Comparison of ENCODE assay signal across 14 cellular contexts in the genomic region with DNA sequence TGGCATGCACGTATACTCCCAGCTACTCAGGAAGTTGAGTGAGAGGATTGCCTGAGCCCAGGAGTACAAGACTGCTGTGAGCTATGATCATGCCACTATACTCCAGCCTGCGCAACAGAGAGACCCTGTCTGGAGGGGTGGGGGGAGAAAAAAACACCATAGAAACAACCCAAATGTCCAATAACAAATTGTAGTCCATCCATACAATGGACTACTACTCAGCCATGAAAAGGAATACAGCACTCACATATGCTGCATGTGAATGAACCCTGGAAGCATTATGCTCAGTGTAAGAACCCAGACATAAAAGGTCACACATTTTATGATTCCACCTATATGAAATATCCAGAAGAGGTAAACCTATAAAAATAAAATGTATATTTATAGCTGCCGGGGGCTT. TPM values are rescaled to one million over a fixed set of nuclear protein-coding genes. Genes with fewer than 3 reads are reported as not detected.
DNase-seq lines count a peak whose midpoint lies in the region; ATAC-seq and TF ChIP-seq lines count a peak whose summit lies in the region.
"Had no signal": no experiment of that assay in that cellular context is flagged by ENCODE, and none has a peak within 500 bp of the region (broad histone marks: within the 10 kb centered on the region; RNA-seq: fewer than 3 reads in every experiment).

No MANE protein-coding gene starts in this region.

- H3K4me3 Mint-ChIP-seq in activated T-helper 17 cell treated with anti-CD3 and anti-CD28 coated beads, Interleukin-2, amount 50 U/mL, for 72 hours = no peak overlapping the region
- H3K4me3 Mint-ChIP-seq: CD14-positive monocyte had no signal

- TF ChIP-seq POLR2A in spleen (IDR thresholded peaks at IDR 0.05) = no peak

- no peaks in the 10 kb centered on the region for H3K27me3 ChIP-seq in spleen (replicated peaks in 1 of 7)

- DNase-seq in activated effector memory CD4-positive, alpha-beta T cell treated with anti-CD3 and anti-CD28 coated beads, Interleukin-2, amount 50 U/mL, for 16 hours = peak; percentile 16
- DNase-seq in activated effector memory CD4-positive, alpha-beta T cell treated with Interleukin-2 at 50 U/mL for 16 hours = no peak
- DNase-seq in spleen (peak; percentile 9), DMS 273 (lab: John Stamatoyannopoulos, UW; ENCODE audit: unreplicated experiment) (no peak), SW 1271 (lab: John Stamatoyannopoulos, UW) (no peak)
- DNase-seq: CD8-positive, alpha-beta memory T cell; DMS53; GF-D8; IMR-90 had no signal

- WGBS in spleen, 5 donors = 72 to 80% (median 75%) methylated on average over 3 of the region's 3 CpGs

- H3K4me3 ChIP-seq in spleen = no peak overlapping the region
- H3K4me3 ChIP-seq: A549 had no signal

- H3K27ac Mint-ChIP-seq in activated T-helper 17 cell treated with anti-CD3 and anti-CD28 coated beads, Interleukin-2, amount 50 U/mL, for 72 hours = peak overlapping the region; percentile 50
- H3K27ac Mint-ChIP-seq: CD14-positive monocyte had no signal

- intact Hi-C loops in spleen (cut with DNase I; ENCODE audit: low total_unique reads) = no loop called here

- peaks cover 0 to 24% (median 12%) of the 10 kb centered on the region in 6 donors for H3K36me3 ChIP-seq in spleen

- H3K4me1 ChIP-seq in spleen = peaks cover 8 to 32% (median 18%) of the 10 kb centered on the region in 6 donors

- no peaks in the 10 kb centered on the region for H3K9me3 ChIP-seq in spleen
- H3K9me3 ChIP-seq: A549, Caco-2 had no signal

- H3K27ac ChIP-seq in spleen = no peak overlapping the region
- H3K27ac ChIP-seq: A549 had no signal

- H3K27me3 Mint-ChIP-seq in activated T-helper 17 cell treated with anti-CD3 and anti-CD28 coated beads, Interleukin-2, amount 50 U/mL, for 72 hours = no peaks in the 10 kb centered on the region
- H3K27me3 Mint-ChIP-seq: CD8-positive, alpha-beta memory T cell had no signal

- H3K4me1 Mint-ChIP-seq in activated T-helper 17 cell treated with anti-CD3 and anti-CD28 coated beads, Interleukin-2, amount 50 U/mL, for 72 hours = peaks cover 12% of the 10 kb centered on the region

- peaks cover 5% of the 10 kb centered on the region for H3K36me3 Mint-ChIP-seq in activated T-helper 17 cell treated with anti-CD3 and anti-CD28 coated beads, Interleukin-2, amount 50 U/mL, for 72 hours (ENCODE audit: low read depth)
- H3K36me3 Mint-ChIP-seq: CD14-positive monocyte had no signal

- no peak for ATAC-seq in activated T-helper 17 cell treated with anti-CD3 and anti-CD28 coated beads, Interleukin-2, amount 50 U/mL, for 72 hours (replicated peaks)
- ATAC-seq: A549, HCT116 had no signal

- no peaks in the 10 kb centered on the region for H3K9me3 Mint-ChIP-seq in activated T-helper 17 cell treated with anti-CD3 and anti-CD28 coated beads, Interleukin-2, amount 50 U/mL, for 72 hours
- H3K9me3 Mint-ChIP-seq: CD8-positive, alpha-beta memory T cell had no signal

- no peak for TF ChIP-seq CTCF in spleen (IDR thresholded peaks at IDR 0.05 in 8 of 11, conservative IDR thresholded peaks at IDR 0.05 in 3 of 11)

RNA-seq across cellular contexts. Expression of gene CD320, which starts 42.3 kb away (rescaled TPM):
- 10 to 100 TPM; 49.0 to 87.8 TPM for total RNA-seq in activated T-helper 17 cell treated with anti-CD3 and anti-CD28 coated beads, Interleukin-2, amount 50 U/mL, for 72 hours
- total RNA-seq in spleen = 100 to 1,000 TPM in 1 of 7 donors, 10 to 100 TPM in 6; 35.8 to 131 (median 73.3) TPM
- polyA plus RNA-seq in spleen = 10 to 100 TPM; 26.6 to 34.3 (median 28.1) TPM

RNA-seq across cellular contexts. Expression of gene NDUFA7, which starts 55.3 kb away (rescaled TPM):
- 10 to 100 TPM; 42.6 to 51.3 TPM for total RNA-seq in activated T-helper 17 cell treated with anti-CD3 and anti-CD28 coated beads, Interleukin-2, amount 50 U/mL, for 72 hours
- 10 to 100 TPM; 14.6 to 43.2 (median 28.0) TPM for total RNA-seq in spleen
- polyA plus RNA-seq in spleen = 100 to 1,000 TPM in 1 of 3 donors, 10 to 100 TPM in 2; 95.1 to 131 (median 99.6) TPM

RNA-seq across cellular contexts. Expression of gene RPS28, which starts 55.4 kb away (rescaled TPM):
- 1,000 to 10,000 TPM; 2,364 to 2,621 TPM for total RNA-seq in activated T-helper 17 cell treated with anti-CD3 and anti-CD28 coated beads, Interleukin-2, amount 50 U/mL, for 72 hours
- 1,000 to 10,000 TPM in 4 of 7 donors, 100 to 1,000 TPM in 3; 356 to 1,972 (median 1,411) TPM for total RNA-seq in spleen
- polyA plus RNA-seq in spleen = 1,000 to 10,000 TPM; 1,207 to 2,442 (median 2,131) TPM

RNA-seq across cellular contexts. Expression of gene CERS4, which starts 56.7 kb away (rescaled TPM):
- total RNA-seq in activated T-helper 17 cell treated with anti-CD3 and anti-CD28 coated beads, Interleukin-2, amount 50 U/mL, for 72 hours = 10 to 100 TPM; 14.7 to 33.0 TPM
- total RNA-seq in spleen = 10 to 100 TPM; 27.7 to 46.3 (median 40.7) TPM
- polyA plus RNA-seq in spleen = 10 to 100 TPM; 43.2 to 49.2 (median 44.1) TPM

Comparison
In these comparisons a context has a peak if more than half of its experiments do, and no peak if none do; other contexts are left out.
1. DNase-seq: peak in activated effector memory CD4-positive, alpha-beta T cell treated with anti-CD3 and anti-CD28 coated beads, Interleukin-2, amount 50 U/mL, for 16 hours (single experiment) and spleen (single experiment); none in activated effector memory CD4-positive, alpha-beta T cell treated with Interleukin-2 at 50 U/mL for 16 hours (single experiment), DMS 273 (single experiment) and SW 1271 (0 of 2).